In genomic region chr2:219177594-219178376, GRCh38 we compare ENCODE assay signal across 1 cellular context.
TF ChIP-seq lines count a peak whose summit lies in the region.

RETREG2 (plus strand) TSS chr2:219178275; CDS start chr2:219178353, 78 bp downstream.

TF ChIP-seq in K562, 482 proteins besides CTCF, POLR2A, EP300 and RAD21 (continued from another document and continues in another):
- TF ChIP-seq, protein P1, sequence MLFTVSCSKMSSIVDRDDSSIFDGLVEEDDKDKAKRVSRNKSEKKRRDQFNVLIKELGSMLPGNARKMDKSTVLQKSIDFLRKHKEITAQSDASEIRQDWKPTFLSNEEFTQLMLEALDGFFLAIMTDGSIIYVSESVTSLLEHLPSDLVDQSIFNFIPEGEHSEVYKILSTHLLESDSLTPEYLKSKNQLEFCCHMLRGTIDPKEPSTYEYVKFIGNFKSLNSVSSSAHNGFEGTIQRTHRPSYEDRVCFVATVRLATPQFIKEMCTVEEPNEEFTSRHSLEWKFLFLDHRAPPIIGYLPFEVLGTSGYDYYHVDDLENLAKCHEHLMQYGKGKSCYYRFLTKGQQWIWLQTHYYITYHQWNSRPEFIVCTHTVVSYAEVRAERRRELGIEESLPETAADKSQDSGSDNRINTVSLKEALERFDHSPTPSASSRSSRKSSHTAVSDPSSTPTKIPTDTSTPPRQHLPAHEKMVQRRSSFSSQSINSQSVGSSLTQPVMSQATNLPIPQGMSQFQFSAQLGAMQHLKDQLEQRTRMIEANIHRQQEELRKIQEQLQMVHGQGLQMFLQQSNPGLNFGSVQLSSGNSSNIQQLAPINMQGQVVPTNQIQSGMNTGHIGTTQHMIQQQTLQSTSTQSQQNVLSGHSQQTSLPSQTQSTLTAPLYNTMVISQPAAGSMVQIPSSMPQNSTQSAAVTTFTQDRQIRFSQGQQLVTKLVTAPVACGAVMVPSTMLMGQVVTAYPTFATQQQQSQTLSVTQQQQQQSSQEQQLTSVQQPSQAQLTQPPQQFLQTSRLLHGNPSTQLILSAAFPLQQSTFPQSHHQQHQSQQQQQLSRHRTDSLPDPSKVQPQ (CRISPR knock-in tag; IDR thresholded peaks at IDR 0.05; ENCODE audit: borderline replicate concordance) = no peak
- TF ChIP-seq TEAD1 (CRISPR knock-in tag; IDR thresholded peaks at IDR 0.05) (no peak), ZBTB8A (IDR thresholded peaks at IDR 0.05; ENCODE audit: partially characterized antibody) (no peak), TAF1 (IDR thresholded peaks at IDR 0.05; ENCODE audit: control insufficient read depth, extremely low read depth, insufficient read depth, low read length, severe bottlenecking) (peak; percentile 44), MECOM (CRISPR knock-in tag; IDR thresholded peaks at IDR 0.05) (no peak), HNRNPL (IDR thresholded peaks at IDR 0.05; ENCODE audit: low read depth, low read length) (no peak), THRAP3 (IDR thresholded peaks at IDR 0.05; ENCODE audit: borderline replicate concordance) (no peak), ARID1B (IDR thresholded peaks at IDR 0.05) (peak; percentile 58), POLR2AphosphoS5 (IDR thresholded peaks at IDR 0.05; ENCODE audit: control insufficient read depth, insufficient read depth, low read depth, low read length) (peak; percentile 72), PTBP1 (IDR thresholded peaks at IDR 0.05; ENCODE audit: low read depth, low read length) (no peak), ERF (CRISPR knock-in tag; IDR thresholded peaks at IDR 0.05) (0 out of 2 replicates have a peak, but pooled peaks have one; percentile 33), SMAD3 (CRISPR knock-in tag; conservative IDR thresholded peaks at IDR 0.05) (0 out of 2 replicates have a peak, but pooled peaks have one; percentile 46), RFX1 (IDR thresholded peaks at IDR 0.05) (no peak), CC2D1A (IDR thresholded peaks at IDR 0.05) (no peak), ZNF175 (CRISPR knock-in tag; IDR thresholded peaks at IDR 0.05; ENCODE audit: low read depth) (no peak), ZBTB11 (CRISPR knock-in tag; IDR thresholded peaks at IDR 0.05) (peak in 2 of 3 experiments; percentile 64 to 80; a peak in 4 of 6 replicates), POU5F1 (IDR thresholded peaks at IDR 0.05; ENCODE audit: borderline replicate concordance, low read depth, low read length, partially characterized antibody) (no peak), GTF2B (IDR thresholded peaks at IDR 0.05; ENCODE audit: extremely low read depth, insufficient read length) (no peak), CCAR2 (IDR thresholded peaks at IDR 0.05; ENCODE audit: low read depth, low read length) (no peak), XRCC5 (IDR thresholded peaks at IDR 0.05; ENCODE audit: low read depth, low read length) (no peak), CBX5 (IDR thresholded peaks at IDR 0.05; ENCODE audit: borderline replicate concordance, low read depth) (no peak), SPI1 (IDR thresholded peaks at IDR 0.05; ENCODE audit: borderline replicate concordance, low read depth, low read length) (peak; percentile 48; the same call in 1 of the 2 replicates), ZNF197 (CRISPR knock-in tag; IDR thresholded peaks at IDR 0.05; ENCODE audit: low read depth) (no peak), PHF20 (IDR thresholded peaks at IDR 0.05; ENCODE audit: partially characterized antibody) (no peak), ZNF512 (tag; IDR thresholded peaks at IDR 0.05) (no peak), ZNF232 (CRISPR knock-in tag; IDR thresholded peaks at IDR 0.05) (no peak), TAF7 (tag; IDR thresholded peaks at IDR 0.05) (no peak), HINFP (tag; conservative IDR thresholded peaks at IDR 0.05; ENCODE audit: low read depth) (no peak), BRD4 (IDR thresholded peaks at IDR 0.05) (no peak), ZBTB17 (CRISPR knock-in tag; IDR thresholded peaks at IDR 0.05) (no peak), TSHZ1 (CRISPR knock-in tag; IDR thresholded peaks at IDR 0.05) (no peak), NFE2L1 (tag; IDR thresholded peaks at IDR 0.05; ENCODE audit: borderline replicate concordance, low read depth) (no peak), MCM3 (IDR thresholded peaks at IDR 0.05) (no peak), KDM5B (IDR thresholded peaks at IDR 0.05; ENCODE audit: insufficient replicate concordance, low read depth, low read length) (peak; percentile 61), NFE2 (IDR thresholded peaks at IDR 0.05; ENCODE audit: low read depth) (peak; percentile 34; the same call in 1 of the 2 replicates), CHD2 (IDR thresholded peaks at IDR 0.05; ENCODE audit: low read depth, low read length) (no peak)
- TF ChIP-seq, protein P2, sequence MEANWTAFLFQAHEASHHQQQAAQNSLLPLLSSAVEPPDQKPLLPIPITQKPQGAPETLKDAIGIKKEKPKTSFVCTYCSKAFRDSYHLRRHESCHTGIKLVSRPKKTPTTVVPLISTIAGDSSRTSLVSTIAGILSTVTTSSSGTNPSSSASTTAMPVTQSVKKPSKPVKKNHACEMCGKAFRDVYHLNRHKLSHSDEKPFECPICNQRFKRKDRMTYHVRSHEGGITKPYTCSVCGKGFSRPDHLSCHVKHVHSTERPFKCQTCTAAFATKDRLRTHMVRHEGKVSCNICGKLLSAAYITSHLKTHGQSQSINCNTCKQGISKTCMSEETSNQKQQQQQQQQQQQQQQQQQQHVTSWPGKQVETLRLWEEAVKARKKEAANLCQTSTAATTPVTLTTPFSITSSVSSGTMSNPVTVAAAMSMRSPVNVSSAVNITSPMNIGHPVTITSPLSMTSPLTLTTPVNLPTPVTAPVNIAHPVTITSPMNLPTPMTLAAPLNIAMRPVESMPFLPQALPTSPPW (CRISPR knock-in tag; IDR thresholded peaks at IDR 0.05) = peak; percentile 98
- TF ChIP-seq, protein P3, sequence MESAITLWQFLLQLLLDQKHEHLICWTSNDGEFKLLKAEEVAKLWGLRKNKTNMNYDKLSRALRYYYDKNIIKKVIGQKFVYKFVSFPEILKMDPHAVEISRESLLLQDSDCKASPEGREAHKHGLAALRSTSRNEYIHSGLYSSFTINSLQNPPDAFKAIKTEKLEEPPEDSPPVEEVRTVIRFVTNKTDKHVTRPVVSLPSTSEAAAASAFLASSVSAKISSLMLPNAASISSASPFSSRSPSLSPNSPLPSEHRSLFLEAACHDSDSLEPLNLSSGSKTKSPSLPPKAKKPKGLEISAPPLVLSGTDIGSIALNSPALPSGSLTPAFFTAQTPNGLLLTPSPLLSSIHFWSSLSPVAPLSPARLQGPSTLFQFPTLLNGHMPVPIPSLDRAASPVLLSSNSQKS (CRISPR knock-in tag; IDR thresholded peaks at IDR 0.05) = no peak
- TF ChIP-seq, protein P4, sequence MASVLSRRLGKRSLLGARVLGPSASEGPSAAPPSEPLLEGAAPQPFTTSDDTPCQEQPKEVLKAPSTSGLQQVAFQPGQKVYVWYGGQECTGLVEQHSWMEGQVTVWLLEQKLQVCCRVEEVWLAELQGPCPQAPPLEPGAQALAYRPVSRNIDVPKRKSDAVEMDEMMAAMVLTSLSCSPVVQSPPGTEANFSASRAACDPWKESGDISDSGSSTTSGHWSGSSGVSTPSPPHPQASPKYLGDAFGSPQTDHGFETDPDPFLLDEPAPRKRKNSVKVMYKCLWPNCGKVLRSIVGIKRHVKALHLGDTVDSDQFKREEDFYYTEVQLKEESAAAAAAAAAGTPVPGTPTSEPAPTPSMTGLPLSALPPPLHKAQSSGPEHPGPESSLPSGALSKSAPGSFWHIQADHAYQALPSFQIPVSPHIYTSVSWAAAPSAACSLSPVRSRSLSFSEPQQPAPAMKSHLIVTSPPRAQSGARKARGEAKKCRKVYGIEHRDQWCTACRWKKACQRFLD (CRISPR knock-in tag; IDR thresholded peaks at IDR 0.05) = peak; percentile 54; the same call in 1 of the 2 replicates
- TF ChIP-seq, protein P5, sequence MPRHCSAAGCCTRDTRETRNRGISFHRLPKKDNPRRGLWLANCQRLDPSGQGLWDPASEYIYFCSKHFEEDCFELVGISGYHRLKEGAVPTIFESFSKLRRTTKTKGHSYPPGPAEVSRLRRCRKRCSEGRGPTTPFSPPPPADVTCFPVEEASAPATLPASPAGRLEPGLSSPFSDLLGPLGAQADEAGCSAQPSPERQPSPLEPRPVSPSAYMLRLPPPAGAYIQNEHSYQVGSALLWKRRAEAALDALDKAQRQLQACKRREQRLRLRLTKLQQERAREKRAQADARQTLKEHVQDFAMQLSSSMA (CRISPR knock-in tag; IDR thresholded peaks at IDR 0.05) = no peak
- TF ChIP-seq, protein P6, sequence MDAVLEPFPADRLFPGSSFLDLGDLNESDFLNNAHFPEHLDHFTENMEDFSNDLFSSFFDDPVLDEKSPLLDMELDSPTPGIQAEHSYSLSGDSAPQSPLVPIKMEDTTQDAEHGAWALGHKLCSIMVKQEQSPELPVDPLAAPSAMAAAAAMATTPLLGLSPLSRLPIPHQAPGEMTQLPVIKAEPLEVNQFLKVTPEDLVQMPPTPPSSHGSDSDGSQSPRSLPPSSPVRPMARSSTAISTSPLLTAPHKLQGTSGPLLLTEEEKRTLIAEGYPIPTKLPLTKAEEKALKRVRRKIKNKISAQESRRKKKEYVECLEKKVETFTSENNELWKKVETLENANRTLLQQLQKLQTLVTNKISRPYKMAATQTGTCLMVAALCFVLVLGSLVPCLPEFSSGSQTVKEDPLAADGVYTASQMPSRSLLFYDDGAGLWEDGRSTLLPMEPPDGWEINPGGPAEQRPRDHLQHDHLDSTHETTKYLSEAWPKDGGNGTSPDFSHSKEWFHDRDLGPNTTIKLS (IDR thresholded peaks at IDR 0.05; ENCODE audit: borderline replicate concordance, low read depth) = no peak
